ENCODE assay signal across 16 cellular contexts in the genomic region with DNA sequence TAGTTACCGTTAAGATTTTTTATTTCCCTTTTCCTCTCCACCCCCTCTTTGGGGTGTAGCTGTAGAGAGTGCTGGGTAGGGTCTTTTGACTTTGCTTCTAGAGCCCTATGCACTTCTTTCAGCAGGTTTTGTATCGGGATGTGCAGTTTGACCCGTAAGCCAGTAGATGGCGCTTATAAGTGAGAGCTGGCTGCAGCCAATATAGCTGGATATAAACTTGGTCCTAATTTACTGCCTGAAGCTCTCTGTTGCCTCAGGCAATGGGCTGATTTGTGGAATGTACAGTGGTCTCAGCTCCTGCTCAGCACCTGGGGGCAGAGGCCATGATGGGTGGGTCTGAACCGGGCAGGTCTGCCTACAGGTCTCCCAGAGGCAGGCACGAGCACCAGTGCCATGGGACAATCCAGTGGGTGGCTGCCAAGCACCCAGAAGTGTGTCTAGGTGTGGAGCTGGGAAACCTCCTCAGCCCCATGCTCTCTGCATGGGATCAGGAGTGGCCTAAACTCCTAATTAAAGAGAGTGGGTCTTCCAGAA.
DNase-seq lines count a peak whose midpoint lies in the region; ATAC-seq and TF ChIP-seq lines count a peak whose summit lies in the region.
"Had no signal": no experiment of that assay in that cellular context is flagged by ENCODE, and none has a peak within 500 bp of the region (broad histone marks: within the 10 kb centered on the region; RNA-seq: fewer than 3 reads in every experiment).

No MANE protein-coding gene starts in this region.

- H3K4me1 ChIP-seq in RWPE2 (ENCODE audit: insufficient read depth, poor library complexity, severe bottlenecking), result no peaks in the 10 kb centered on the region
- H3K4me1 ChIP-seq: body of pancreas, esophagus squamous epithelium, uterus had no signal

- H3K4me1 Mint-ChIP-seq in HFFc6 (ENCODE audit: low read depth), result no peaks in the 10 kb centered on the region
- H3K4me1 Mint-ChIP-seq: CD8-positive, alpha-beta memory T cell; naive B cell; WTC11 had no signal

- ATAC-seq in RWPE2 (ENCODE audit: low read depth), result no peak
- ATAC-seq: activated T-cell treated with anti-CD3 and anti-CD28 coated beads, Interleukin-2, amount 50 U/mL, for 4 hours; body of pancreas; WTC11 had no signal

- no peak overlapping the region for H3K4me3 Mint-ChIP-seq in HFFc6
- H3K4me3 Mint-ChIP-seq: activated T-cell treated with anti-CD3 and anti-CD28 coated beads, Interleukin-2, amount 50 U/mL, for 4 hours; CD8-positive, alpha-beta memory T cell; naive B cell; WTC11 had no signal

- no peak overlapping the region for H3K27ac ChIP-seq in RWPE2 (ENCODE audit: poor library complexity, severe bottlenecking)
- H3K27ac ChIP-seq: body of pancreas, esophagus squamous epithelium, uterus had no signal

- no peaks in the 10 kb centered on the region for H3K36me3 ChIP-seq in RWPE2 (ENCODE audit: low read depth)
- H3K36me3 ChIP-seq: esophagus squamous epithelium, uterus had no signal

- H3K4me3 ChIP-seq in RWPE2 (ENCODE audit: severe bottlenecking), result no peak overlapping the region
- H3K4me3 ChIP-seq: body of pancreas, esophagus squamous epithelium, uterus had no signal

- H3K27me3 ChIP-seq in RWPE2 (ENCODE audit: insufficient read depth, poor library complexity, severe bottlenecking), result no peaks in the 10 kb centered on the region
- H3K27me3 ChIP-seq: body of pancreas, uterus had no signal

- peaks cover 14% of the 10 kb centered on the region for H3K9me3 Mint-ChIP-seq in HFFc6

- TF ChIP-seq CTCF in HFFc6 (IDR thresholded peaks at IDR 0.05) (peak; percentile 21; the same call in 1 of the 2 replicates), RWPE2 (IDR thresholded peaks at IDR 0.05; ENCODE audit: poor library complexity, severe bottlenecking) (peak; percentile 8)

- no peaks in the 10 kb centered on the region for H3K36me3 Mint-ChIP-seq in HFFc6 (ENCODE audit: low read depth)
- H3K36me3 Mint-ChIP-seq: CD8-positive, alpha-beta memory T cell; naive B cell had no signal

- no peaks in the 10 kb centered on the region for H3K27me3 Mint-ChIP-seq in HFFc6 (ENCODE audit: insufficient read depth)
- H3K27me3 Mint-ChIP-seq: naive B cell had no signal

- no peak overlapping the region for H3K27ac Mint-ChIP-seq in HFFc6
- H3K27ac Mint-ChIP-seq: CD8-positive, alpha-beta memory T cell; naive B cell; WTC11 had no signal

- DNase-seq in Daoy (ENCODE audit: low read depth) (peak; percentile 1), HFFc6 (no peak), RWPE2 (ENCODE audit: low spot score) (no peak), inferior parietal cortex (ENCODE audit: extremely low spot score) (peak; percentile 3), HCEC 1CT (no peak), middle frontal gyrus (ENCODE audit: extremely low spot score, low spot score) (no peak)
- no peak for DNase-seq in activated CD4-positive, alpha-beta T cell treated with anti-CD3 and anti-CD28 coated beads for 48 hours
- no peak for DNase-seq in stimulated activated CD8-positive, alpha-beta memory T cell treated with anti-CD3 and anti-CD28 coated beads, Interleukin-4, amount 100 ng/mL, for 48 hours
- DNase-seq: activated T-cell treated with anti-CD3 and anti-CD28 coated beads, Interleukin-2, amount 50 U/mL, for 4 hours; body of pancreas; CD8-positive, alpha-beta memory T cell; esophagus squamous epithelium; naive B cell; NCI-H2081; uterus had no signal

- no peaks in the 10 kb centered on the region for H3K9me3 ChIP-seq in RWPE2 (ENCODE audit: severe bottlenecking)
- H3K9me3 ChIP-seq: body of pancreas, uterus had no signal

Comparison
In these comparisons a context has a peak if more than half of its experiments do, and no peak if none do; other contexts are left out.
1. DNase-seq: peak in Daoy (single experiment) and inferior parietal cortex (single experiment); none in HFFc6 (single experiment), RWPE2 (single experiment), HCEC 1CT (single experiment), activated CD4-positive, alpha-beta T cell treated with anti-CD3 and anti-CD28 coated beads for 48 hours (single experiment), middle frontal gyrus (single experiment) and stimulated activated CD8-positive, alpha-beta memory T cell treated with anti-CD3 and anti-CD28 coated beads, Interleukin-4, amount 100 ng/mL, for 48 hours (single experiment).